9 cellular contexts compared by ENCODE assay signal in the genomic region with DNA sequence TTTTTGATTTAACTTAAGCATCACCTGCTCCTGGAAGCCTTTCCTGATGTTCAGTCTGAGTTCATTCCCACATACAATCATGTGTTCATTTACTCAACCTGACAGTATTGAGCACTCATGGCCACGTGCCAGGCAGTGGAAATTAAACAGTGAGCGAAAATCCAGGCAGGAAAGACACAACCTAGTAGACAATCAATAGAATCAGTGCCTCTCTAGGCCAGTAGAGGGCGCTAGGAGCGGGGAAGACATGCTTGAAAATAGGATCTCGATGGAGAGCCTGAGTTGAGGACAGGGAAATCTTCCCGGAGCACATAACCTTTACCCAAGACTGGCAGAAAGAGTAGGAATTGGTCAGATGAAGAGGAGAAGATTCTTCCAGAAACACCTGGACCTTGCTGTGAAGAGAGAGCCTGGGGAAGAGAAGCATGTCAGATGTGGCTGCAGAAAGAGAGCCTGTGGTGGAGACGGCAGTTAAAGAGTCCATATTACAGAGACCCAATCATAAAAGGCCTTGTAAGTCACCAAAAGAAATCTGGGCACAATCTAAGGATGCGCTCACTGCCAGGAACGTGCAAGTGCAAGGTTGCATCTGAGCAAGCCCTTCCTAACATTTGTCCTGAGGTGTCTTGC.
DNase-seq lines count a peak whose midpoint lies in the region; TF ChIP-seq lines count a peak whose summit lies in the region.
"Had no signal": no experiment of that assay in that cellular context is flagged by ENCODE, and none has a peak within 500 bp of the region (broad histone marks: within the 10 kb centered on the region; RNA-seq: fewer than 3 reads in every experiment).

No MANE protein-coding gene starts in this region.

- H3K4me3 ChIP-seq in foreskin fibroblast (ENCODE audit: low read depth in 1 of 2, low read length in 2 of 2) = no peak overlapping the region

- TF ChIP-seq EP300 in Ishikawa (IDR thresholded peaks at IDR 0.05; ENCODE audit: borderline replicate concordance) = no peak

- peak; percentile 91 for TF ChIP-seq CTCF in foreskin fibroblast (IDR thresholded peaks at IDR 0.05; ENCODE audit: low read depth, low read length)

- H3K27me3 Mint-ChIP-seq in activated CD4-positive, alpha-beta T cell treated with anti-CD3 and anti-CD28 coated beads, Interleukin-2, amount 10 ng/mL, durations not matched to agents 7 days and 5 days = peaks cover 2% of the 10 kb centered on the region

- CTCF ChIA-PET in activated CD4-positive, alpha-beta T cell treated with anti-CD3 and anti-CD28 coated beads, Interleukin-2, amount 10 ng/mL, durations not matched to agents 7 days and 5 days (lab: Charles Lee) = no interaction called here

- no peaks in the 10 kb centered on the region for H3K4me1 Mint-ChIP-seq in activated CD4-positive, alpha-beta T cell treated with anti-CD3 and anti-CD28 coated beads, Interleukin-2, amount 10 ng/mL, durations not matched to agents 7 days and 5 days
- H3K4me1 Mint-ChIP-seq: activated naive CD4-positive, alpha-beta T cell treated with anti-CD3 and anti-CD28 coated beads, Interleukin-2, amount 50 U/mL, for 24 hours had no signal

- no peak overlapping the region for H3K4me3 Mint-ChIP-seq in activated CD4-positive, alpha-beta T cell treated with anti-CD3 and anti-CD28 coated beads, Interleukin-2, amount 10 ng/mL, durations not matched to agents 7 days and 5 days
- H3K4me3 Mint-ChIP-seq: activated naive CD4-positive, alpha-beta T cell treated with anti-CD3 and anti-CD28 coated beads, Interleukin-2, amount 50 U/mL, for 24 hours had no signal

- peak; percentile 50 for TF ChIP-seq RAD21 in Ishikawa (IDR thresholded peaks at IDR 0.05; ENCODE audit: low read depth)

- H3K27ac Mint-ChIP-seq in activated CD4-positive, alpha-beta T cell treated with anti-CD3 and anti-CD28 coated beads, Interleukin-2, amount 10 ng/mL, durations not matched to agents 7 days and 5 days = no peak overlapping the region
- H3K27ac Mint-ChIP-seq: activated naive CD4-positive, alpha-beta T cell treated with anti-CD3 and anti-CD28 coated beads, Interleukin-2, amount 50 U/mL, for 24 hours had no signal

- H3K9me3 Mint-ChIP-seq in activated CD4-positive, alpha-beta T cell treated with anti-CD3 and anti-CD28 coated beads, Interleukin-2, amount 10 ng/mL, durations not matched to agents 7 days and 5 days = no peaks in the 10 kb centered on the region
- H3K9me3 Mint-ChIP-seq: activated naive CD4-positive, alpha-beta T cell treated with anti-CD3 and anti-CD28 coated beads, Interleukin-2, amount 50 U/mL, for 24 hours had no signal

- POLR2A ChIA-PET in activated CD4-positive, alpha-beta T cell treated with anti-CD3 and anti-CD28 coated beads, Interleukin-2, amount 10 ng/mL, durations not matched to agents 7 days and 5 days (lab: Charles Lee) = no interaction called here

- peak; percentile 30 to 65 for DNase-seq in NCI-H524 (lab: John Stamatoyannopoulos, UW)
- no peak for DNase-seq in NCI-H524 treated with DMSO at 0.1 percent for 48 hours (lab: John Stamatoyannopoulos, UW)
- DNase-seq in activated CD4-positive, alpha-beta T cell treated with anti-CD3 and anti-CD28 coated beads, Interleukin-2, amount 10 ng/mL, durations not matched to agents 7 days and 5 days = peak; percentile 59
- peak; percentile 30 to 76 for DNase-seq in foreskin fibroblast
- DNase-seq in pons (ENCODE audit: low spot score) = peak; percentile 59
- no peak for DNase-seq in cerebellum (ENCODE audit: low spot score)
- DNase-seq in DMS79 (lab: John Stamatoyannopoulos, UW) = no peak

- no peaks in the 10 kb centered on the region for H3K36me3 Mint-ChIP-seq in activated CD4-positive, alpha-beta T cell treated with anti-CD3 and anti-CD28 coated beads, Interleukin-2, amount 10 ng/mL, durations not matched to agents 7 days and 5 days (ENCODE audit: low read depth)
- H3K36me3 Mint-ChIP-seq: activated naive CD4-positive, alpha-beta T cell treated with anti-CD3 and anti-CD28 coated beads, Interleukin-2, amount 50 U/mL, for 24 hours had no signal

TF ChIP-seq in Ishikawa, 13 proteins besides CTCF, POLR2A, EP300 and RAD21:
- no peak for TF ChIP-seq EGR1 (IDR thresholded peaks at IDR 0.05)

Comparison
In these comparisons a context has a peak if more than half of its experiments do, and no peak if none do; other contexts are left out.
1. DNase-seq: peak in NCI-H524 (2 of 2), activated CD4-positive, alpha-beta T cell treated with anti-CD3 and anti-CD28 coated beads, Interleukin-2, amount 10 ng/mL, durations not matched to agents 7 days and 5 days (single experiment), foreskin fibroblast (2 of 2) and pons (single experiment); none in NCI-H524 treated with DMSO at 0.1 percent for 48 hours (single experiment), cerebellum (single experiment) and DMS79 (single experiment).